ENCODE assay signal across 8 cellular contexts in genomic region chr4:1767058-1767769, GRCh38. TPM values are rescaled to one million over a fixed set of nuclear protein-coding genes. Genes with fewer than 3 reads are reported as not detected.
DNase-seq lines count a peak whose midpoint lies in the region; ATAC-seq and TF ChIP-seq lines count a peak whose summit lies in the region.

No MANE protein-coding gene starts in this region.

- no peaks in the 10 kb centered on the region for H3K36me3 Mint-ChIP-seq in HFFc6 (ENCODE audit: low read depth)

- no peaks in the 10 kb centered on the region for H3K4me1 Mint-ChIP-seq in HFFc6 (ENCODE audit: low read depth)

- POLR2A ChIA-PET in AG04449 (lab: Yijun Ruan, JAX) = no interaction called here

- DNase-seq in AG04449 (ENCODE audit: low read depth, low spot score) (no peak), HuH-7.5 (ENCODE audit: low spot score) (peak; percentile 91), coronary artery (ENCODE audit: low spot score) (no peak), midbrain (lab: John Stamatoyannopoulos, UW) (peak; percentile 54), uterus (no peak), HFFc6 (no peak)

- peaks cover 0 to 15% of the 10 kb centered on the region in 2 donors for H3K4me1 ChIP-seq in uterus

- TF ChIP-seq POLR2A in uterus (IDR thresholded peaks at IDR 0.05) = no peak

- H3K27ac Mint-ChIP-seq in HFFc6 = no peak overlapping the region

- TF ChIP-seq CTCF in AG04449 (IDR thresholded peaks at IDR 0.05; ENCODE audit: insufficient read depth, low read length, missing control alignments) (no peak), coronary artery (IDR thresholded peaks at IDR 0.05) (no peak), uterus (IDR thresholded peaks at IDR 0.05) (no peak), HFFc6 (IDR thresholded peaks at IDR 0.05) (no peak)

- H3K36me3 ChIP-seq in uterus = no peaks in the 10 kb centered on the region

- no peak for ATAC-seq in GM19397 (IDR thresholded peaks at IDR 0.05; ENCODE audit: unreplicated experiment)
- ATAC-seq in HG03378 (IDR thresholded peaks at IDR 0.05; ENCODE audit: unreplicated experiment) = no peak

- peaks cover 3% of the 10 kb centered on the region; the same call in 1 of the 2 replicates for H3K27me3 Mint-ChIP-seq in HFFc6 (ENCODE audit: insufficient read depth)

- H3K9me3 ChIP-seq in uterus = no peaks in the 10 kb centered on the region

- H3K27ac ChIP-seq in coronary artery (no peak overlapping the region), uterus (no peak overlapping the region)

- CTCF ChIA-PET in AG04449 (lab: Yijun Ruan, JAX) = interaction anchor here (0.6 to 1.6 kb wide), 11 partner anchors 10 to 132 kb away, joined by 3 to 7 read pairs (median 4); partner anchors contain the start of gene FAM53A

- H3K4me3 ChIP-seq in AG04449 (ENCODE audit: low read depth, low read length) (peak overlapping the region; percentile 45), coronary artery (peak overlapping the region; percentile 74), uterus (no peak overlapping the region)

- H3K9me3 Mint-ChIP-seq in HFFc6 = no peaks in the 10 kb centered on the region

- intact Hi-C loops in uterus (cut with DNase I; ENCODE audit: low total_unique reads) = no loop called here

- H3K4me3 Mint-ChIP-seq in HFFc6 = no peak overlapping the region

- peaks cover 5 to 6% of the 10 kb centered on the region in 2 donors for H3K27me3 ChIP-seq in uterus

RNA-seq across cellular contexts. Expression of gene FGFR3, which starts 25.9 kb away (rescaled TPM):
- total RNA-seq in uterus = 1 to 10 TPM in 3 of 4 donors, under 1 TPM in 1; 0.29 to 6.4 (median 4.3) TPM
- total RNA-seq in HFFc6 (2021; fragmentation: NEBNext Ultra II Directional; extraction: Animal tissue kit (Norgen Biotek cat#: 25700)) = 1 to 10 TPM in 1 of 6 experiments, under 1 TPM in 5; 0.59 to 1.6 (median 0.75) TPM

RNA-seq across cellular contexts. Expression of gene TACC3, which starts 45.9 kb away (rescaled TPM):
- 10 to 100 TPM in 1 of 4 donors, 1 to 10 TPM in 3; 4.6 to 15.6 (median 7.3) TPM for total RNA-seq in uterus
- 10 to 100 TPM; 44.2 to 95.3 (median 93.3) TPM for total RNA-seq in HFFc6 (2021; fragmentation: NEBNext Ultra II Directional; extraction: Animal tissue kit (Norgen Biotek cat#: 25700))

RNA-seq across cellular contexts. Expression of gene TMEM129, which starts 46.1 kb away (rescaled TPM):
- 10 to 100 TPM; 31.0 to 99.7 (median 42.7) TPM for total RNA-seq in uterus
- total RNA-seq in HFFc6 (2021; fragmentation: NEBNext Ultra II Directional; extraction: Animal tissue kit (Norgen Biotek cat#: 25700)) = 10 to 100 TPM; 24.6 to 36.7 (median 27.7) TPM

RNA-seq across cellular contexts. Expression of gene SLBP, which starts 55.1 kb away (rescaled TPM):
- total RNA-seq in uterus = 10 to 100 TPM; 25.0 to 56.4 (median 41.4) TPM
- 10 to 100 TPM; 44.7 to 61.9 (median 58.4) TPM for total RNA-seq in HFFc6 (2021; fragmentation: NEBNext Ultra II Directional; extraction: Animal tissue kit (Norgen Biotek cat#: 25700))

Comparison
In these comparisons a context has a peak if more than half of its experiments do, and no peak if none do; other contexts are left out.
1. DNase-seq: peak in HuH-7.5 (single experiment) and midbrain (single experiment); none in AG04449 (single experiment), coronary artery (single experiment), uterus (0 of 2) and HFFc6 (single experiment).
2. H3K4me3 ChIP-seq: peak in AG04449 (single experiment) and coronary artery (single experiment); none in uterus (0 of 2).